10 cellular contexts compared by ENCODE assay signal in the genomic region with DNA sequence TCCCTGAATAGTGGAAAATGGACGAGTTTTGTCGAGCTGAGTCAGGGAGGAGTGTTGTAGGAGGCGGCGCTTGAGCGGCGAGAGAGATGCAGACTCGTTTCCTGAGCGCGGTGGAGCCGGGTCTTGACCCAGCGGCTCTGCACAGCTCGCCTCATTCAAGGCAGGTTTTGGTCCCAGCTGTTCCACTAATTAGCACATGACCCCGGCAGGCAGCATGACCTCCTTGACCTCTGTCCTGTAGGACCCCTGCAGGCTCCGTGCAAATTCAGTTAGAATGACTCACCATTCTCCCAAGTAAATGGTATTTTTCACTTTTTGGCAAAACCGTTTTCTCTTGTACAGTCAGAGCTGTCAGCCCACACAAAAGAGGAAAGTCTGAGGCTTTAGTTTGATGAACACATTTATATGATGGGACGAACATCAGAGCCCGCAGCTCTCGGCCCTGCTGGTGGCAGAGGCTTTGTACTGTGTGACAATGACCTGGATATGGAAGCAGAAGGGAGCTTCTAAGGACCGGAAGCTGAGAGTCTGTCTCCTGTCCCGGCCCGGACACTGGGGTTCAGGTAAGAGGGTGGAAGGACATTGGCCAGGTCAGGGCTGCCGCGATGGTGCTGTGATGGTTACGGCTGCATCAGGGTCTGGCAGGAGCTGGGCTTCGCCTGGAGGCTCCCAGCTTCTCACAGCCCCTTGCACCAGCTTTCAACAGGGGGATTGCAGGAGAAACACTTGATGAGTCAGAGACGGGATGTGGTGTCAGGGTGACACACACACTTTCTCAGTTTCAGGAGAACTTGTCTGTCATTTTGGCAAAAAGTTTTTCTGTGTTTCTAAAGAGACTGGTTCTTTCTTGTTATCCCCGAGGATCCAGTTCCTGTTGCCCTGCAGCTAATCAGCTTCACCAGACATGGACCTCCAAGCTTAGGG. TPM values are rescaled to one million over a fixed set of nuclear protein-coding genes. Genes with fewer than 3 reads are reported as not detected.
DNase-seq lines count a peak whose midpoint lies in the region; ATAC-seq, FAIRE-seq and TF ChIP-seq lines count a peak whose summit lies in the region.
"Had no signal": no experiment of that assay in that cellular context is flagged by ENCODE, and none has a peak within 500 bp of the region (broad histone marks: within the 10 kb centered on the region; RNA-seq: fewer than 3 reads in every experiment).

No MANE protein-coding gene starts in this region.

- H3K9me3 Mint-ChIP-seq in activated naive CD8-positive, alpha-beta T cell (ENCODE audit: low read depth), result no peaks in the 10 kb centered on the region

- no peaks in the 10 kb centered on the region for H3K36me3 Mint-ChIP-seq in activated naive CD8-positive, alpha-beta T cell

- H3K27ac Mint-ChIP-seq in activated naive CD8-positive, alpha-beta T cell, result peak overlapping the region; percentile 72

- peak; percentile 31 for DNase-seq in GM10248 (ENCODE audit: extremely low spot score)
- DNase-seq in myocyte (ENCODE audit: low read depth), result peak; percentile 5
- DNase-seq in frontal cortex (ENCODE audit: low spot score in 2 of 2), result no peak
- DNase-seq: cortex of kidney had no signal

- peaks cover 12% of the 10 kb centered on the region for H3K4me1 Mint-ChIP-seq in activated naive CD8-positive, alpha-beta T cell (ENCODE audit: low read depth)

- ATAC-seq in HG03442 (IDR thresholded peaks at IDR 0.05; ENCODE audit: unreplicated experiment), result peak; percentile 63
- ATAC-seq in HG02885 (IDR thresholded peaks at IDR 0.05; ENCODE audit: poor library complexity, unreplicated experiment), result no peak
- ATAC-seq in GM21367 (IDR thresholded peaks at IDR 0.05; ENCODE audit: unreplicated experiment), result no peak
- no peak for ATAC-seq in GM18520 (IDR thresholded peaks at IDR 0.05; ENCODE audit: unreplicated experiment)

- CTCF ChIA-PET in GM10248 (lab: Yijun Ruan, JAX), result interaction anchor here (0.8 kb wide), 1 partner anchor 18 kb away, joined by 3 read pairs; no protein-coding TSS in a partner anchor

- no peak for TF ChIP-seq CTCF in GM10248 (IDR thresholded peaks at IDR 0.05; ENCODE audit: control extremely low read depth, extremely low read depth, low read depth, missing control alignments)

- H3K4me3 Mint-ChIP-seq in activated naive CD8-positive, alpha-beta T cell, result peak overlapping the region; percentile 17

- peaks cover 2% of the 10 kb centered on the region for H3K27me3 Mint-ChIP-seq in activated naive CD8-positive, alpha-beta T cell

- POLR2A ChIA-PET in GM10248 (lab: Yijun Ruan, JAX), result no interaction called here

- no peak for FAIRE-seq in frontal cortex (lab: Jason Lieb, UNC)
- FAIRE-seq: GM18507 had no signal

RNA-seq across cellular contexts. Expression of a gene that starts 29.9 kb away (rescaled TPM):
- not detected in 2 replicates for total RNA-seq in myocyte
- polyA plus RNA-seq in myocyte (2012), result not detected
- total RNA-seq in frontal cortex, result 2.0 TPM

RNA-seq across cellular contexts. Expression of a gene that starts 53.0 kb away (rescaled TPM):
- total RNA-seq in myocyte, result 113 and 114 TPM in 2 replicates
- polyA plus RNA-seq in myocyte (2012), result 87.2 TPM
- 115 TPM for total RNA-seq in frontal cortex

RNA-seq across cellular contexts. Expression of a gene that starts 53.9 kb away (rescaled TPM):
- total RNA-seq in myocyte, result 40.6 and 48.7 TPM in 2 replicates
- 31.1 TPM for polyA plus RNA-seq in myocyte (2012)
- 55.4 TPM for total RNA-seq in frontal cortex

Comparison
In these comparisons a context has a peak if more than half of its experiments do, and no peak if none do; other contexts are left out.
1. DNase-seq: peak in GM10248 (single experiment) and myocyte (single experiment); none in frontal cortex (0 of 2).